In the genomic region with DNA sequence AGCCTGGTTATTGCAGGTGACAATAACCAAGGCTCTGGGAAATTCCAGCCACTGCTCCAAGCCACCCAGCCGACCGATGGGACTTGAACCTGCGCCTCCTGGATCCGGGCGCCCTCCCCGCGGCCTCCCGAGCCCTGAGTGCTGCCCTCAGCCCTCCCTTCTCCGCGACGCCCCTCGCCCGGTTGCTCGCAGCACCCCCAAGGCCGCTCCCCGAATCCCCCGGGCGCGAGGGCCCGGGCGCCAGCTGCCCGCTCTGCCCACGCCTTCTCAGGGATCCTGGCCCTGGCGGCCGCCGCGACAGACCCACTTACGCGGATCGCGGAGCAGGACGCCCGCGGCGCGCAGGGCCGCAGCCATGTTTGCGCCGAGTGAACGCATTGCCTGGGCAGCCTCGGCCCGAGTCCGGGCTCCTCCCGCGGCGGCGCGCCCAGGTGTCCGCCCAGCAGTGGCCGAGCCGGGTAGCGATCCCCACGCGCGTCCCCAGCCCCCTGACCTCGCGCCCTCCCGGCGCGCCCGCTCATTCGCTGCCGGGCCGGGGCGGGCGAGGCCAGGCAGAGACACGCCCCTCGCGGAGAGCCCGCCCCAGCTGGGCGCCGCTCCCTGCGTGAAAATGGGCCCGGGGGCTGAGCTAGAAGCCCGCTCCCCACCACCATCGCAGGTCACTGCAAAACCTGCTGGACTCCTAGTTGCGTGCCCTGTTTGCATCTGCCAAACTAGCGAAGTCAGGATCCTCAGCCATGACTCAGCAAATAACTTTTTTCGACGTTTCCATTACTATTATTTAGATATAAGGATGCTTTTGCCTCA, we compare ENCODE assay signal across 8 cellular contexts. TPM values are rescaled to one million over a fixed set of nuclear protein-coding genes. Genes with fewer than 3 reads are reported as not detected.
DNase-seq lines count a peak whose midpoint lies in the region; ATAC-seq and TF ChIP-seq lines count a peak whose summit lies in the region.

FECH (minus strand) TSS at position 460 of the 807 bp plus-strand sequence; CDS start at position 378, 82 bp downstream.

- H3K4me1 Mint-ChIP-seq in activated naive CD4-positive, alpha-beta T cell treated with anti-CD3 and anti-CD28 coated beads, Interleukin-2, amount 50 U/mL, for 24 hours: peaks cover 29% of the 10 kb centered on the region
- H3K4me1 Mint-ChIP-seq in osteocyte (ENCODE audit: unreplicated experiment): peaks cover 17% of the 10 kb centered on the region

- H3K4me3 Mint-ChIP-seq in activated naive CD4-positive, alpha-beta T cell treated with anti-CD3 and anti-CD28 coated beads, Interleukin-2, amount 50 U/mL, for 24 hours: peak within 1 kb of the TSS; percentile 87
- peak within 1 kb of the TSS; percentile 81 for H3K4me3 Mint-ChIP-seq in osteocyte (ENCODE audit: unreplicated experiment)

- TF ChIP-seq CTCF in osteocyte (IDR thresholded peaks at IDR 0.05): no peak
- peak; percentile 19 for TF ChIP-seq CTCF in thoracic aorta (IDR thresholded peaks at IDR 0.05)

- DNase-seq in EL: peak; percentile 69
- DNase-seq in SKM-1 (lab: John Stamatoyannopoulos, UW; ENCODE audit: unreplicated experiment): peak; percentile 20
- peak; percentile 80 for DNase-seq in glomerular visceral epithelial cell (ENCODE audit: extremely low spot score)
- peak; percentile 90 for DNase-seq in osteocyte (ENCODE audit: extremely low spot score, unreplicated experiment)
- peak; percentile 21 for DNase-seq in thoracic aorta (ENCODE audit: low spot score)

- no peaks in the 10 kb centered on the region for H3K36me3 ChIP-seq in thoracic aorta

- no peaks in the 10 kb centered on the region for H3K27me3 Mint-ChIP-seq in activated naive CD4-positive, alpha-beta T cell treated with anti-CD3 and anti-CD28 coated beads, Interleukin-2, amount 50 U/mL, for 24 hours
- no peaks in the 10 kb centered on the region for H3K27me3 Mint-ChIP-seq in osteocyte (ENCODE audit: unreplicated experiment)

- peaks cover 12 to 14% of the 10 kb centered on the region in 2 donors for H3K4me1 ChIP-seq in thoracic aorta (ENCODE audit: control insufficient read depth in 1 of 2, low read depth in 2 of 2)

- no peaks in the 10 kb centered on the region for H3K27me3 ChIP-seq in thoracic aorta (replicated peaks; ENCODE audit: insufficient read depth)

- peak within 1 kb of the TSS; percentile 96 for H3K27ac Mint-ChIP-seq in activated naive CD4-positive, alpha-beta T cell treated with anti-CD3 and anti-CD28 coated beads, Interleukin-2, amount 50 U/mL, for 24 hours
- H3K27ac Mint-ChIP-seq in osteocyte (ENCODE audit: unreplicated experiment): peak within 1 kb of the TSS; percentile 85

- TF ChIP-seq EP300 in Ishikawa (IDR thresholded peaks at IDR 0.05; ENCODE audit: borderline replicate concordance): peak; percentile 10; the same call in 1 of the 2 replicates

- no peak for TF ChIP-seq RAD21 in Ishikawa (IDR thresholded peaks at IDR 0.05; ENCODE audit: low read depth)

- no peaks in the 10 kb centered on the region for H3K9me3 ChIP-seq in thoracic aorta

- peak within 1 kb of the TSS; percentile 86 to 88 for H3K27ac ChIP-seq in thoracic aorta

- H3K9me3 Mint-ChIP-seq in activated naive CD4-positive, alpha-beta T cell treated with anti-CD3 and anti-CD28 coated beads, Interleukin-2, amount 50 U/mL, for 24 hours: no peaks in the 10 kb centered on the region
- H3K9me3 Mint-ChIP-seq in osteocyte (ENCODE audit: unreplicated experiment): no peaks in the 10 kb centered on the region

- peaks cover 1% of the 10 kb centered on the region for H3K36me3 Mint-ChIP-seq in activated naive CD4-positive, alpha-beta T cell treated with anti-CD3 and anti-CD28 coated beads, Interleukin-2, amount 50 U/mL, for 24 hours
- H3K36me3 Mint-ChIP-seq in osteocyte (ENCODE audit: unreplicated experiment): peaks cover 4% of the 10 kb centered on the region

- peak within 1 kb of the TSS; percentile 98 for H3K4me3 ChIP-seq in thoracic aorta

- ATAC-seq in GM21529 (IDR thresholded peaks at IDR 0.05; ENCODE audit: unreplicated experiment) (peak; percentile 90), thoracic aorta (ENCODE audit: insufficient number of reproducible peaks, low FRiP score, low read depth) (peak; percentile 72)

TF ChIP-seq in Ishikawa, 13 proteins besides CTCF, POLR2A, EP300 and RAD21:
- no peak for TF ChIP-seq TCF12 (IDR thresholded peaks at IDR 0.05; ENCODE audit: low read depth)
- TF ChIP-seq, protein P1, sequence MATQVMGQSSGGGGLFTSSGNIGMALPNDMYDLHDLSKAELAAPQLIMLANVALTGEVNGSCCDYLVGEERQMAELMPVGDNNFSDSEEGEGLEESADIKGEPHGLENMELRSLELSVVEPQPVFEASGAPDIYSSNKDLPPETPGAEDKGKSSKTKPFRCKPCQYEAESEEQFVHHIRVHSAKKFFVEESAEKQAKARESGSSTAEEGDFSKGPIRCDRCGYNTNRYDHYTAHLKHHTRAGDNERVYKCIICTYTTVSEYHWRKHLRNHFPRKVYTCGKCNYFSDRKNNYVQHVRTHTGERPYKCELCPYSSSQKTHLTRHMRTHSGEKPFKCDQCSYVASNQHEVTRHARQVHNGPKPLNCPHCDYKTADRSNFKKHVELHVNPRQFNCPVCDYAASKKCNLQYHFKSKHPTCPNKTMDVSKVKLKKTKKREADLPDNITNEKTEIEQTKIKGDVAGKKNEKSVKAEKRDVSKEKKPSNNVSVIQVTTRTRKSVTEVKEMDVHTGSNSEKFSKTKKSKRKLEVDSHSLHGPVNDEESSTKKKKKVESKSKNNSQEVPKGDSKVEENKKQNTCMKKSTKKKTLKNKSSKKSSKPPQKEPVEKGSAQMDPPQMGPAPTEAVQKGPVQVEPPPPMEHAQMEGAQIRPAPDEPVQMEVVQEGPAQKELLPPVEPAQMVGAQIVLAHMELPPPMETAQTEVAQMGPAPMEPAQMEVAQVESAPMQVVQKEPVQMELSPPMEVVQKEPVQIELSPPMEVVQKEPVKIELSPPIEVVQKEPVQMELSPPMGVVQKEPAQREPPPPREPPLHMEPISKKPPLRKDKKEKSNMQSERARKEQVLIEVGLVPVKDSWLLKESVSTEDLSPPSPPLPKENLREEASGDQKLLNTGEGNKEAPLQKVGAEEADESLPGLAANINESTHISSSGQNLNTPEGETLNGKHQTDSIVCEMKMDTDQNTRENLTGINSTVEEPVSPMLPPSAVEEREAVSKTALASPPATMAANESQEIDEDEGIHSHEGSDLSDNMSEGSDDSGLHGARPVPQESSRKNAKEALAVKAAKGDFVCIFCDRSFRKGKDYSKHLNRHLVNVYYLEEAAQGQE (IDR thresholded peaks at IDR 0.05; ENCODE audit: low read depth): peak; percentile 17; the same call in 1 of the 2 replicates
- peak; percentile 88 for TF ChIP-seq YY1 (IDR thresholded peaks at IDR 0.05; ENCODE audit: low read depth)
- TF ChIP-seq ZBTB7A (IDR thresholded peaks at IDR 0.05; ENCODE audit: low read depth): peak; percentile 93
- TF ChIP-seq TAF1 (IDR thresholded peaks at IDR 0.05; ENCODE audit: low read depth): 0 out of 2 replicates have a peak, but pooled peaks have one; percentile 61
- no peak for TF ChIP-seq TEAD4 (IDR thresholded peaks at IDR 0.05)
- TF ChIP-seq NFIC (IDR thresholded peaks at IDR 0.05): no peak
- peak; percentile 50; the same call in 1 of the 2 replicates for TF ChIP-seq MAX (IDR thresholded peaks at IDR 0.05)

RNA-seq across cellular contexts. Expression of gene FECH, which starts in this region (rescaled TPM):
- 28.0 and 31.8 TPM in 2 replicates for total RNA-seq in osteocyte
- total RNA-seq in thoracic aorta: 10 to 100 TPM; 34.4 to 39.6 TPM

Comparison
In these comparisons a context has a peak if more than half of its experiments do, and no peak if none do; other contexts are left out.
1. Peak in every context shown above with its lines: DNase-seq, ATAC-seq, H3K4me3 ChIP-seq and H3K27ac ChIP-seq.
2. DNase-seq: peak in every context shown above with its lines; median percentile 90 in osteocyte; 80 in glomerular visceral epithelial cell; 69 in EL; 21 in thoracic aorta; 20 in SKM-1.